8 cellular contexts compared by ENCODE assay signal in genomic region chr4:147733614-147734344, GRCh38. TPM values are rescaled to one million over a fixed set of nuclear protein-coding genes. Genes with fewer than 3 reads are reported as not detected.
DNase-seq lines count a peak whose midpoint lies in the region; ATAC-seq and TF ChIP-seq lines count a peak whose summit lies in the region.

No MANE protein-coding gene starts in this region.

- no peaks in the 10 kb centered on the region; the same call in 1 of the 2 replicates for H4K20me1 ChIP-seq in SK-N-SH (ENCODE audit: insufficient read depth)

- H3F3A ChIP-seq in SK-N-SH (replicated peaks; ENCODE audit: insufficient read depth), result peaks cover 41% of the 10 kb centered on the region

- H3K9me2 ChIP-seq in SK-N-SH, result no peaks in the 10 kb centered on the region

- no peaks in the 10 kb centered on the region for H3K27me3 ChIP-seq in SK-N-SH (ENCODE audit: insufficient read depth)
- H3K27me3 ChIP-seq in sigmoid colon, result no peaks in the 10 kb centered on the region

- H2AFZ ChIP-seq in SK-N-SH (ENCODE audit: low read depth), result no peak overlapping the region

- TF ChIP-seq CTCF in GM10266 (IDR thresholded peaks at IDR 0.05; ENCODE audit: control insufficient read depth, insufficient read depth, low read depth, missing control alignments) (peak; percentile 17), SK-N-SH (IDR thresholded peaks at IDR 0.05) (peak; percentile 38; the same call in 1 of the 2 replicates), fibroblast of villous mesenchyme (IDR thresholded peaks at IDR 0.05; ENCODE audit: insufficient read depth, low read depth, low read length) (no peak), sigmoid colon (IDR thresholded peaks at IDR 0.05) (no peak)

- no peak for DNase-seq in GM10266 (ENCODE audit: extremely low spot score)
- DNase-seq in SK-N-SH, result peak; percentile 24
- peak; percentile 68 for DNase-seq in fibroblast of villous mesenchyme (ENCODE audit: low read depth)
- no peak for DNase-seq in sigmoid colon
- no peak for DNase-seq in nucleus accumbens (lab: John Stamatoyannopoulos, UW)
- no peak for DNase-seq in OCI-M2 (lab: John Stamatoyannopoulos, UW; ENCODE audit: unreplicated experiment)

- H3K4me2 ChIP-seq in SK-N-SH, result peak overlapping the region; percentile 99

- CTCF ChIA-PET in SK-N-SH (lab: Yijun Ruan, JAX), result interaction anchor here (0.9 to 5.0 kb wide), 6 partner anchors 26 to 132 kb away, joined by 3 to 67 read pairs (median 4); no protein-coding TSS in a partner anchor

- no peak for TF ChIP-seq RAD21 in SK-N-SH (IDR thresholded peaks at IDR 0.05; ENCODE audit: low read length)

- intact Hi-C loops in sigmoid colon (cut with DNase I), result loop anchor here (2.0 to 5.0 kb wide), 2 partner anchors 49 to 114 kb away; partner anchors contain the start of gene PRMT9

- H3K4me1 ChIP-seq in SK-N-SH (ENCODE audit: control insufficient read depth in 1 of 2, insufficient read depth in 2 of 2, low read depth in 1 of 2, low read length in 1 of 2), result peaks cover 25 to 29% of the 10 kb centered on the region in 2 experiments; a peak in 3 of 4 replicates
- H3K4me1 ChIP-seq in sigmoid colon, result peaks cover 0 to 62% (median 42%) of the 10 kb centered on the region in 4 donors

- TF ChIP-seq EP300 in SK-N-SH (IDR thresholded peaks at IDR 0.05; ENCODE audit: borderline replicate concordance in 1 of 2, low read depth in 1 of 2, low read length in 1 of 2), result no peak
- TF ChIP-seq EP300 in sigmoid colon (IDR thresholded peaks at IDR 0.05), result no peak

- no peak for TF ChIP-seq POLR2A in sigmoid colon (IDR thresholded peaks at IDR 0.05)

- no peak for ATAC-seq in GM21619 (IDR thresholded peaks at IDR 0.05; ENCODE audit: unreplicated experiment)
- no peak for ATAC-seq in GM18907 (IDR thresholded peaks at IDR 0.05; ENCODE audit: unreplicated experiment)

- H3K9me3 ChIP-seq in SK-N-SH, result no peaks in the 10 kb centered on the region
- no peaks in the 10 kb centered on the region for H3K9me3 ChIP-seq in sigmoid colon

- H3K36me3 ChIP-seq in SK-N-SH (replicated peaks in 1 of 2; ENCODE audit: control insufficient read depth in 1 of 2, insufficient read depth in 2 of 2, low read length in 1 of 2) (no peaks in the 10 kb centered on the region), sigmoid colon (no peaks in the 10 kb centered on the region)

- H3K27ac ChIP-seq in SK-N-SH (ENCODE audit: low read depth in 2 of 2, low read length in 1 of 2) (peak overlapping the region; percentile 77 to 91; a peak in 2 of 4 replicates), sigmoid colon (peak overlapping the region; percentile 87 to 97 (median 95))

- POLR2A ChIA-PET in SK-N-SH (lab: Yijun Ruan, JAX), result interaction anchor here (0.6 kb wide), 1 partner anchor 9 kb away, joined by 4 read pairs; no protein-coding TSS in a partner anchor

- H3K4me3 ChIP-seq in SK-N-SH (ENCODE audit: low read depth in 2 of 2, low read length in 1 of 2) (peak overlapping the region; percentile 92 to 94), fibroblast of villous mesenchyme (ENCODE audit: low read depth, low read length) (peak overlapping the region; percentile 87), sigmoid colon (peak overlapping the region; percentile 58 to 82 (median 80))

- peak overlapping the region; percentile 83; the same call in 1 of the 2 replicates for H3K9ac ChIP-seq in SK-N-SH

- peaks cover 66% of the 10 kb centered on the region for H3K79me2 ChIP-seq in SK-N-SH (ENCODE audit: insufficient read depth)

- 70% methylated on average over 11 of the region's 11 CpGs for WGBS in SK-N-SH (ENCODE audit: low lambda C conversion rate)
- WGBS in sigmoid colon, 2 donors, result 60 to 74% methylated on average over 11 of the region's 11 CpGs

TF ChIP-seq in SK-N-SH, 30 proteins besides CTCF, POLR2A, EP300 and RAD21:
- no peak for TF ChIP-seq GABPA (IDR thresholded peaks at IDR 0.05; ENCODE audit: low read depth)
- TF ChIP-seq MXI1 (IDR thresholded peaks at IDR 0.05; ENCODE audit: low read depth, low read length), result peak; percentile 76
- no peak for TF ChIP-seq REST (IDR thresholded peaks at IDR 0.05; ENCODE audit: low read depth, low read length)

RNA-seq across cellular contexts. Expression of gene ARHGAP10, which starts 1.9 kb away (rescaled TPM):
- 12.0 and 15.1 TPM in 2 replicates for polyA plus RNA-seq in SK-N-SH (2012; rRNA removed)
- polyA plus RNA-seq in SK-N-SH (2012; cell fraction: cytosol; rRNA removed), result 12.9 and 13.8 TPM in 2 replicates
- polyA plus RNA-seq in SK-N-SH (2012; cell fraction: nucleus; rRNA removed), result 20.6 and 21.3 TPM in 2 replicates
- total RNA-seq in fibroblast of villous mesenchyme, result 41.2 and 41.5 TPM in 2 replicates
- total RNA-seq in sigmoid colon, result 100 to 1,000 TPM; 123 to 158 (median 139) TPM
- 1 to 10 TPM; 3.0 to 7.3 (median 7.2) TPM for polyA plus RNA-seq in sigmoid colon

RNA-seq across cellular contexts. Expression of gene PRMT9, which starts 49.8 kb away (rescaled TPM):
- polyA plus RNA-seq in SK-N-SH (2012; rRNA removed), result 3.9 and 5.1 TPM in 2 replicates
- 4.9 and 5.1 TPM in 2 replicates for polyA plus RNA-seq in SK-N-SH (2012; cell fraction: cytosol; rRNA removed)
- 6.1 and 13.5 TPM in 2 replicates for polyA plus RNA-seq in SK-N-SH (2012; cell fraction: nucleus; rRNA removed)
- 11.2 and 11.3 TPM in 2 replicates for total RNA-seq in fibroblast of villous mesenchyme
- 10 to 100 TPM in 2 of 4 donors, 1 to 10 TPM in 2; 7.1 to 10.7 (median 10.0) TPM for total RNA-seq in sigmoid colon
- 1 to 10 TPM; 1.8 to 3.5 (median 3.5) TPM for polyA plus RNA-seq in sigmoid colon

Comparison
In these comparisons a context has a peak if more than half of its experiments do, and no peak if none do; other contexts are left out.
1. DNase-seq: peak in SK-N-SH (single experiment) and fibroblast of villous mesenchyme (single experiment); none in GM10266 (single experiment), sigmoid colon (single experiment), nucleus accumbens (0 of 56) and OCI-M2 (single experiment).
2. CTCF ChIP-seq: peak in GM10266 (single experiment) and SK-N-SH (single experiment); none in fibroblast of villous mesenchyme (single experiment) and sigmoid colon (0 of 4).
3. Peak in every context shown above with its lines, with median percentiles within 50 percentile points of each other: H3K4me3 ChIP-seq.